15 cellular contexts compared by ENCODE assay signal in genomic region chr12:51973560-51973959, GRCh38. TPM values are rescaled to one million over a fixed set of nuclear protein-coding genes. Genes with fewer than 3 reads are reported as not detected.
DNase-seq lines count a peak whose midpoint lies in the region; ATAC-seq and TF ChIP-seq lines count a peak whose summit lies in the region.
"Had no signal": no experiment of that assay in that cellular context is flagged by ENCODE, and none has a peak within 500 bp of the region (broad histone marks: within the 10 kb centered on the region; RNA-seq: fewer than 3 reads in every experiment).

No MANE protein-coding gene starts in this region.

- no peaks in the 10 kb centered on the region for H3K9me3 ChIP-seq in liver (ENCODE audit: control insufficient read depth in 4 of 4, low read length in 3 of 4)
- H3K9me3 ChIP-seq: right atrium auricular region, thoracic aorta had no signal

- no peaks in the 10 kb centered on the region for H3K9me3 Mint-ChIP-seq in T-helper 2 cell treated with Interferon-gamma antibody and Interleukin-4, amounts not matched to agents 5 μg/mL and 100 μg/mL, for 36 hours
- H3K9me3 Mint-ChIP-seq: effector memory CD8-positive, alpha-beta T cell; mesothelial cell of epicardium had no signal

- no peak overlapping the region for H3K4me3 ChIP-seq in brain microvascular endothelial cell (ENCODE audit: low read depth, low read length)
- H3K4me3 ChIP-seq in liver (ENCODE audit: low read depth in 1 of 3, low read length in 3 of 3), result no peak overlapping the region
- H3K4me3 ChIP-seq: right atrium auricular region, thoracic aorta had no signal

- H3K4me1 ChIP-seq in liver (ENCODE audit: control insufficient read depth in 4 of 4, insufficient read depth in 4 of 4, low read length in 3 of 4), result peaks cover 30 to 78% (median 68%) of the 10 kb centered on the region in 4 donors

- no peak for DNase-seq in T-helper 2 cell treated with Interferon-gamma antibody and Interleukin-4, amounts not matched to agents 5 μg/mL and 100 μg/mL, for 36 hours (ENCODE audit: low spot score)
- no peak for DNase-seq in T-helper 2 cell
- DNase-seq in brain microvascular endothelial cell, result no peak
- DNase-seq in stromal cell of bone marrow (ENCODE audit: low read depth), result peak; percentile 48
- no peak for DNase-seq in NCI-H774 (lab: John Stamatoyannopoulos, UW)
- DNase-seq in MV-4-11 (lab: John Stamatoyannopoulos, UW), result no peak
- DNase-seq: NCI-H1436, NCI-H526 had no signal

- peaks cover 56% of the 10 kb centered on the region for H3K27me3 Mint-ChIP-seq in T-helper 2 cell treated with Interferon-gamma antibody and Interleukin-4, amounts not matched to agents 5 μg/mL and 100 μg/mL, for 36 hours (ENCODE audit: low read depth)
- H3K27me3 Mint-ChIP-seq: effector memory CD8-positive, alpha-beta T cell had no signal

- H3K4me3 Mint-ChIP-seq in T-helper 2 cell treated with Interferon-gamma antibody and Interleukin-4, amounts not matched to agents 5 μg/mL and 100 μg/mL, for 36 hours, result peak overlapping the region; percentile 8
- H3K4me3 Mint-ChIP-seq: mesothelial cell of epicardium had no signal

- H3K36me3 Mint-ChIP-seq in T-helper 2 cell treated with Interferon-gamma antibody and Interleukin-4, amounts not matched to agents 5 μg/mL and 100 μg/mL, for 36 hours (ENCODE audit: low read depth), result peaks cover 13% of the 10 kb centered on the region

- H3K36me3 ChIP-seq in brain microvascular endothelial cell (replicated peaks), result peaks cover 9% of the 10 kb centered on the region
- H3K36me3 ChIP-seq in liver (ENCODE audit: control insufficient read depth in 4 of 4, insufficient read depth in 3 of 4, low read depth in 1 of 4, low read length in 3 of 4), result peaks cover 5 to 10% (median 8%) of the 10 kb centered on the region in 4 donors

- H3K9ac ChIP-seq in liver (ENCODE audit: low read depth in 1 of 2, low read length in 2 of 2), result no peak overlapping the region

- TF ChIP-seq CTCF in brain microvascular endothelial cell (IDR thresholded peaks at IDR 0.05; ENCODE audit: low read depth, low read length, missing control alignments), result no peak
- TF ChIP-seq CTCF in liver (IDR thresholded peaks at IDR 0.05; ENCODE audit: low read depth, low read length, missing input control), result no peak

- in situ Hi-C loops in brain microvascular endothelial cell (cut with HindIII; ENCODE audit: low pct_ligation_motif_present, low sequenced_read_pairs), result no loop called here

- no peak overlapping the region for H3K27ac Mint-ChIP-seq in T-helper 2 cell treated with Interferon-gamma antibody and Interleukin-4, amounts not matched to agents 5 μg/mL and 100 μg/mL, for 36 hours

- WGBS in liver, result 70% methylated on average over 4 of the region's 4 CpGs

- H3K27me3 ChIP-seq in brain microvascular endothelial cell (replicated peaks) (no peaks in the 10 kb centered on the region), liver (ENCODE audit: control insufficient read depth in 4 of 4, insufficient read depth in 4 of 4, low read length in 3 of 4) (no peaks in the 10 kb centered on the region)
- H3K27me3 ChIP-seq: right atrium auricular region had no signal

- H3K27ac ChIP-seq in brain microvascular endothelial cell, result peak overlapping the region; percentile 80
- H3K27ac ChIP-seq in liver (ENCODE audit: low read depth in 1 of 2, low read length in 2 of 2), result peak overlapping the region; percentile 72 to 77
- H3K27ac ChIP-seq: 22Rv1 had no signal

- TF ChIP-seq RAD21 in liver (IDR thresholded peaks at IDR 0.05), result no peak

- H3K4me1 Mint-ChIP-seq in T-helper 2 cell treated with Interferon-gamma antibody and Interleukin-4, amounts not matched to agents 5 μg/mL and 100 μg/mL, for 36 hours (ENCODE audit: low read depth), result peaks cover 68% of the 10 kb centered on the region

- no peak for ATAC-seq in GM19324 (IDR thresholded peaks at IDR 0.05; ENCODE audit: low FRiP score, unreplicated experiment)

TF ChIP-seq in liver, 16 proteins besides CTCF, POLR2A, EP300 and RAD21:
- TF ChIP-seq EGR1 (IDR thresholded peaks at IDR 0.05; ENCODE audit: low read depth in 2 of 2), result no peak
- no peak for TF ChIP-seq HNF4A (conservative IDR thresholded peaks at IDR 0.05)
- no peak for TF ChIP-seq ZBTB33 (IDR thresholded peaks at IDR 0.05)
- no peak for TF ChIP-seq FOXA2 (IDR thresholded peaks at IDR 0.05)
- no peak for TF ChIP-seq FOXA1 (IDR thresholded peaks at IDR 0.05)
- no peak for TF ChIP-seq TAF1 (conservative IDR thresholded peaks at IDR 0.05)

RNA-seq across cellular contexts. Expression of gene ACVR1B, which starts 22.1 kb away (rescaled TPM):
- 10 to 100 TPM in 1 of 2 donors, 1 to 10 TPM in 1; 7.4 to 21.9 TPM for total RNA-seq in liver
- 10 to 100 TPM in 1 of 2 donors, 1 to 10 TPM in 1; 4.0 to 16.5 TPM for polyA plus RNA-seq in liver

RNA-seq across cellular contexts. Expression of gene TAMALIN, which starts 33.2 kb away (rescaled TPM):
- 1 to 10 TPM; 1.9 to 9.9 TPM for total RNA-seq in liver
- polyA plus RNA-seq in liver, result 1 to 10 TPM; 1.1 to 3.1 TPM
